Comparison of ENCODE assay signal across 8 cellular contexts in genomic region chr2:159094173-159094737, GRCh38.
DNase-seq lines count a peak whose midpoint lies in the region; ATAC-seq and TF ChIP-seq lines count a peak whose summit lies in the region.
"Had no signal": no experiment of that assay in that cellular context is flagged by ENCODE, and none has a peak within 500 bp of the region (broad histone marks: within the 10 kb centered on the region; RNA-seq: fewer than 3 reads in every experiment).

No MANE protein-coding gene starts in this region.

- intact Hi-C loops in lower lobe of right lung (cut with DNase I) = no loop called here

- no peak overlapping the region for H3K4me3 Mint-ChIP-seq in chondrocyte (ENCODE audit: unreplicated experiment)

- H3K4me3 ChIP-seq in lower lobe of right lung (no peak overlapping the region), SK-N-SH (ENCODE audit: low read depth in 2 of 2, low read length in 1 of 2) (no peak overlapping the region)

- no peaks in the 10 kb centered on the region for H3K36me3 ChIP-seq in lower lobe of right lung
- peaks cover 5 to 15% of the 10 kb centered on the region in 2 experiments for H3K36me3 ChIP-seq in SK-N-SH (replicated peaks in 1 of 2; ENCODE audit: control insufficient read depth in 1 of 2, insufficient read depth in 2 of 2, low read length in 1 of 2)

- TF ChIP-seq CTCF in chondrocyte (IDR thresholded peaks at IDR 0.05) (no peak), lower lobe of right lung (IDR thresholded peaks at IDR 0.05) (no peak), SK-N-SH (IDR thresholded peaks at IDR 0.05) (no peak)

- H3K9me3 ChIP-seq in lower lobe of right lung (peaks cover 5% of the 10 kb centered on the region), SK-N-SH (no peaks in the 10 kb centered on the region)

- no peaks in the 10 kb centered on the region for H4K20me1 ChIP-seq in SK-N-SH (ENCODE audit: insufficient read depth)

- H3K4me1 ChIP-seq in lower lobe of right lung (peaks cover 81% of the 10 kb centered on the region), SK-N-SH (ENCODE audit: control insufficient read depth in 1 of 2, insufficient read depth in 2 of 2, low read depth in 1 of 2, low read length in 1 of 2) (peaks cover 20 to 33% of the 10 kb centered on the region in 2 experiments)

- H3K27me3 Mint-ChIP-seq in chondrocyte (ENCODE audit: low read depth) = no peaks in the 10 kb centered on the region

- H3K27me3 ChIP-seq in lower lobe of right lung (ENCODE audit: low read depth) (no peaks in the 10 kb centered on the region), SK-N-SH (ENCODE audit: insufficient read depth) (no peaks in the 10 kb centered on the region)

- no peak overlapping the region for H3K9ac ChIP-seq in SK-N-SH

- DNase-seq in LHCN-M2 (ENCODE audit: low read depth) (peak; percentile 97), chondrocyte (ENCODE audit: low spot score) (no peak), lower lobe of right lung (peak; percentile 46), substantia nigra (lab: John Stamatoyannopoulos, UW) (peak in 20 of 49 donors; percentile 8 to 44 (median 20)), SK-N-SH (no peak), NCI-H1092 (lab: John Stamatoyannopoulos, UW) (no peak), T1000 (lab: John Stamatoyannopoulos, UW) (no peak)
- DNase-seq: activated gamma-delta T cell had no signal

- no peak overlapping the region for H2AFZ ChIP-seq in SK-N-SH (ENCODE audit: low read depth)

- no peak for TF ChIP-seq EP300 in SK-N-SH (IDR thresholded peaks at IDR 0.05; ENCODE audit: borderline replicate concordance in 1 of 2, low read depth in 1 of 2, low read length in 1 of 2)

- H3K9me2 ChIP-seq in SK-N-SH = no peaks in the 10 kb centered on the region

- peak; percentile 16 to 21 for ATAC-seq in lower lobe of right lung

- POLR2A ChIA-PET in SK-N-SH (lab: Yijun Ruan, JAX) = no interaction called here

- H3K36me3 Mint-ChIP-seq in chondrocyte (ENCODE audit: low read depth) = peaks cover 3% of the 10 kb centered on the region

- peaks cover 46% of the 10 kb centered on the region; the same call in 1 of the 2 replicates for H3K79me2 ChIP-seq in SK-N-SH (ENCODE audit: insufficient read depth)

- peaks cover 82% of the 10 kb centered on the region for H3K4me1 Mint-ChIP-seq in chondrocyte (ENCODE audit: low read depth)

- no peak for TF ChIP-seq RAD21 in SK-N-SH (IDR thresholded peaks at IDR 0.05; ENCODE audit: low read length)

- CTCF ChIA-PET in SK-N-SH (lab: Yijun Ruan, JAX) = interaction anchor here (0.6 to 1.4 kb wide), 2 partner anchors 20 to 140 kb away, joined by 3 read pairs; no protein-coding TSS in a partner anchor

- peak overlapping the region; percentile 82 for H3K27ac Mint-ChIP-seq in chondrocyte (ENCODE audit: unreplicated experiment)

- H3F3A ChIP-seq in SK-N-SH (replicated peaks; ENCODE audit: insufficient read depth) = peaks cover 20% of the 10 kb centered on the region

- WGBS in SK-N-SH (ENCODE audit: low lambda C conversion rate) = 96% methylated on average over 10 of the region's 10 CpGs

- H3K27ac ChIP-seq in lower lobe of right lung = peak overlapping the region; percentile 71
- peak overlapping the region; percentile 7 for H3K27ac ChIP-seq in substantia nigra (ENCODE audit: low read depth, low read length, poor library complexity, severe bottlenecking)
- H3K27ac ChIP-seq in SK-N-SH (ENCODE audit: low read depth in 2 of 2, low read length in 1 of 2) = peak overlapping the region in 1 of 2 experiments; percentile 4; a peak in 1 of 4 replicates

- H3K4me2 ChIP-seq in SK-N-SH = no peak overlapping the region

- H3K9me3 Mint-ChIP-seq in chondrocyte (ENCODE audit: low read depth) = peaks cover 7% of the 10 kb centered on the region

TF ChIP-seq in SK-N-SH, 30 proteins besides CTCF, POLR2A, EP300 and RAD21:
- no peak for TF ChIP-seq IRF3 (IDR thresholded peaks at IDR 0.05; ENCODE audit: low read depth, low read length)
- no peak for TF ChIP-seq CHD2 (IDR thresholded peaks at IDR 0.05; ENCODE audit: low read length, partially characterized antibody)
- TF ChIP-seq RXRA (IDR thresholded peaks at IDR 0.05; ENCODE audit: borderline replicate concordance, low read depth) = no peak
- no peak for TF ChIP-seq USF1 (IDR thresholded peaks at IDR 0.05; ENCODE audit: borderline replicate concordance, low read depth)
- no peak for TF ChIP-seq RFX5 (IDR thresholded peaks at IDR 0.05; ENCODE audit: low read length)

Comparison
In these comparisons a context has a peak if more than half of its experiments do, and no peak if none do; other contexts are left out.
1. DNase-seq: peak in LHCN-M2 (single experiment) and lower lobe of right lung (single experiment); none in chondrocyte (single experiment), SK-N-SH (single experiment), NCI-H1092 (single experiment) and T1000 (single experiment).